In the genomic region with DNA sequence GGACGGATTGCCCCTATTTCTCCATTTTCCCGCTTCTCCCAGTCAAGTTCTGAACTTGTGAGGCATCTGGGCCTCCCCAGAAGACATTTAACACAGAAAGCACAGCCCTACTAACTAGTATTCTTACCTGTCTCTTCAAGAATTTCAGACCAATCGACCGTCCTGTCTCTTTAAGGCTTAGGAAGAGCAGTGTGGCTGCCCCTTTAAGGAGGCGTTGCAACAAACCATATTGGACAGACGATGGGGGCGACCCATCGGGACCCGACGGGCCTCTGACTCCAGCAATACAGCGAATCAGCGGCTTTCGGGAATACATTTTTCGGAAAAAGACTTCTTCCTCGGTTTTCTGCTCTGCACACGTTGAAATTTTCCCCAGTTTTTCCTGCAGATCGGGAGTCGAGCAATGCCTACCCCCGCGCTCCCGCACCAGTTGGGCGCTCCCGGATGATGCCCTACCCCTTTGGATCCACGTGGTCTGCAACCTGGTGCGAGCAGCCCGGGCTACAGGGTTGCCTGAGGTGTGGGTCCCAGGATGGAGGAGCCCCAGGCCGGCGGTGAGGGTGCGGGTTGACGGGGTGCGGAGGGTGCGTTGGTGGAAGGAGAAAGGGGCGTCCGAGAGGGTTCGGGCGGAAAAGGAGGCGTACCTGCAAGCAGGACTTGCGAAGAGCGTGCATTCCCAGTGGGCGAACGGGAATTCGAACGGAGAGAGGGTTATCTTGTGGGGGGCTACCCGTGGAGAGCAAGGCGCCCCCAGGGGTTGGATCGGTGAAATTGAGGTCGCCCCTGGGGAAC, we compare ENCODE assay signal across 1 cellular context.
TF ChIP-seq lines count a peak whose summit lies in the region.

TSS of gene POLR1G (plus strand) at position 480 of the 792 bp plus-strand sequence. CDS start at position 533, 53 bp downstream.

TF ChIP-seq in HepG2, 621 proteins besides CTCF, POLR2A, EP300 and RAD21 (continued from another document and continues in another):
- TF ChIP-seq, protein P1, sequence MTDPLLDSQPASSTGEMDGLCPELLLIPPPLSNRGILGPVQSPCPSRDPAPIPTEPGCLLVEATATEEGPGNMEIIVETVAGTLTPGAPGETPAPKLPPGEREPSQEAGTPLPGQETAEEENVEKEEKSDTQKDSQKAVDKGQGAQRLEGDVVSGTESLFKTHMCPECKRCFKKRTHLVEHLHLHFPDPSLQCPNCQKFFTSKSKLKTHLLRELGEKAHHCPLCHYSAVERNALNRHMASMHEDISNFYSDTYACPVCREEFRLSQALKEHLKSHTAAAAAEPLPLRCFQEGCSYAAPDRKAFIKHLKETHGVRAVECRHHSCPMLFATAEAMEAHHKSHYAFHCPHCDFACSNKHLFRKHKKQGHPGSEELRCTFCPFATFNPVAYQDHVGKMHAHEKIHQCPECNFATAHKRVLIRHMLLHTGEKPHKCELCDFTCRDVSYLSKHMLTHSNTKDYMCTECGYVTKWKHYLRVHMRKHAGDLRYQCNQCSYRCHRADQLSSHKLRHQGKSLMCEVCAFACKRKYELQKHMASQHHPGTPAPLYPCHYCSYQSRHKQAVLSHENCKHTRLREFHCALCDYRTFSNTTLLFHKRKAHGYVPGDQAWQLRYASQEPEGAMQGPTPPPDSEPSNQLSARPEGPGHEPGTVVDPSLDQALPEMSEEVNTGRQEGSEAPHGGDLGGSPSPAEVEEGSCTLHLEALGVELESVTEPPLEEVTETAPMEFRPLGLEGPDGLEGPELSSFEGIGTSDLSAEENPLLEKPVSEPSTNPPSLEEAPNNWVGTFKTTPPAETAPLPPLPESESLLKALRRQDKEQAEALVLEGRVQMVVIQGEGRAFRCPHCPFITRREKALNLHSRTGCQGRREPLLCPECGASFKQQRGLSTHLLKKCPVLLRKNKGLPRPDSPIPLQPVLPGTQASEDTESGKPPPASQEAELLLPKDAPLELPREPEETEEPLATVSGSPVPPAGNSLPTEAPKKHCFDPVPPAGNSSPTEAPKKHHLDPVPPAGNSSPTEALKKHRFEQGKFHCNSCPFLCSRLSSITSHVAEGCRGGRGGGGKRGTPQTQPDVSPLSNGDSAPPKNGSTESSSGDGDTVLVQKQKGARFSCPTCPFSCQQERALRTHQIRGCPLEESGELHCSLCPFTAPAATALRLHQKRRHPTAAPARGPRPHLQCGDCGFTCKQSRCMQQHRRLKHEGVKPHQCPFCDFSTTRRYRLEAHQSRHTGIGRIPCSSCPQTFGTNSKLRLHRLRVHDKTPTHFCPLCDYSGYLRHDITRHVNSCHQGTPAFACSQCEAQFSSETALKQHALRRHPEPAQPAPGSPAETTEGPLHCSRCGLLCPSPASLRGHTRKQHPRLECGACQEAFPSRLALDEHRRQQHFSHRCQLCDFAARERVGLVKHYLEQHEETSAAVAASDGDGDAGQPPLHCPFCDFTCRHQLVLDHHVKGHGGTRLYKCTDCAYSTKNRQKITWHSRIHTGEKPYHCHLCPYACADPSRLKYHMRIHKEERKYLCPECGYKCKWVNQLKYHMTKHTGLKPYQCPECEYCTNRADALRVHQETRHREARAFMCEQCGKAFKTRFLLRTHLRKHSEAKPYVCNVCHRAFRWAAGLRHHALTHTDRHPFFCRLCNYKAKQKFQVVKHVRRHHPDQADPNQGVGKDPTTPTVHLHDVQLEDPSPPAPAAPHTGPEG (CRISPR knock-in tag; IDR thresholded peaks at IDR 0.05), result no peak
- TF ChIP-seq RARA (CRISPR knock-in tag; IDR thresholded peaks at IDR 0.05), result no peak; the same call in 1 of the 2 replicates
- TF ChIP-seq SOX6 (IDR thresholded peaks at IDR 0.05), result no peak
- no peak for TF ChIP-seq SOX6 (CRISPR knock-in tag; IDR thresholded peaks at IDR 0.05)
- no peak for TF ChIP-seq IRX3 (CRISPR knock-in tag; IDR thresholded peaks at IDR 0.05; ENCODE audit: borderline replicate concordance, low read depth)
- TF ChIP-seq NFYB (CRISPR knock-in tag; IDR thresholded peaks at IDR 0.05), result peak; percentile 23; the same call in 1 of the 2 replicates
- peak; percentile 68 for TF ChIP-seq AGO2 (optimal IDR thresholded peaks at IDR 0.05; ENCODE audit: low read depth, low read length)
- TF ChIP-seq ZNF143 (CRISPR knock-in tag; IDR thresholded peaks at IDR 0.05), result peak; percentile 68; the same call in 1 of the 2 replicates
- no peak for TF ChIP-seq AGO1 (IDR thresholded peaks at IDR 0.05; ENCODE audit: low read depth, low read length, poor library complexity, severe bottlenecking)
- TF ChIP-seq ZNF512B (CRISPR knock-in tag; IDR thresholded peaks at IDR 0.05; ENCODE audit: borderline replicate concordance), result no peak
- no peak for TF ChIP-seq SALL2 (CRISPR knock-in tag; IDR thresholded peaks at IDR 0.05)
- TF ChIP-seq NPAS2 (CRISPR knock-in tag; IDR thresholded peaks at IDR 0.05; ENCODE audit: borderline replicate concordance), result no peak
- TF ChIP-seq ADNP (CRISPR knock-in tag; IDR thresholded peaks at IDR 0.05), result no peak
- TF ChIP-seq SPEN (CRISPR knock-in tag; IDR thresholded peaks at IDR 0.05; ENCODE audit: low read depth), result no peak
- TF ChIP-seq KLF11 (CRISPR knock-in tag; IDR thresholded peaks at IDR 0.05), result 0 out of 2 replicates have a peak, but pooled peaks have one; percentile 48
- no peak for TF ChIP-seq MTA3 (CRISPR knock-in tag; IDR thresholded peaks at IDR 0.05)
- TF ChIP-seq CC2D1A (CRISPR knock-in tag; IDR thresholded peaks at IDR 0.05), result no peak
- no peak for TF ChIP-seq ZNF749 (CRISPR knock-in tag; IDR thresholded peaks at IDR 0.05; ENCODE audit: borderline replicate concordance)
- TF ChIP-seq NCOA5 (CRISPR knock-in tag; IDR thresholded peaks at IDR 0.05), result no peak
- TF ChIP-seq SMYD3 (CRISPR knock-in tag; IDR thresholded peaks at IDR 0.05), result 0 out of 2 replicates have a peak, but pooled peaks have one; percentile 78
- TF ChIP-seq KLF9 (CRISPR knock-in tag; IDR thresholded peaks at IDR 0.05; ENCODE audit: low read depth), result no peak
- no peak for TF ChIP-seq IRF1 (CRISPR knock-in tag; IDR thresholded peaks at IDR 0.05; ENCODE audit: low read depth)
- TF ChIP-seq SETDB1 (CRISPR knock-in tag; IDR thresholded peaks at IDR 0.05; ENCODE audit: borderline replicate concordance), result no peak
- TF ChIP-seq HNRNPK (IDR thresholded peaks at IDR 0.05; ENCODE audit: low read depth, low read length, poor library complexity, severe bottlenecking), result no peak
- TF ChIP-seq SRF (IDR thresholded peaks at IDR 0.05; ENCODE audit: low read depth, low read length), result no peak
- TF ChIP-seq HNRNPUL1 (IDR thresholded peaks at IDR 0.05; ENCODE audit: low read depth, low read length), result no peak
- TF ChIP-seq AKNA (CRISPR knock-in tag; IDR thresholded peaks at IDR 0.05; ENCODE audit: borderline replicate concordance), result no peak
- TF ChIP-seq, protein P2, sequence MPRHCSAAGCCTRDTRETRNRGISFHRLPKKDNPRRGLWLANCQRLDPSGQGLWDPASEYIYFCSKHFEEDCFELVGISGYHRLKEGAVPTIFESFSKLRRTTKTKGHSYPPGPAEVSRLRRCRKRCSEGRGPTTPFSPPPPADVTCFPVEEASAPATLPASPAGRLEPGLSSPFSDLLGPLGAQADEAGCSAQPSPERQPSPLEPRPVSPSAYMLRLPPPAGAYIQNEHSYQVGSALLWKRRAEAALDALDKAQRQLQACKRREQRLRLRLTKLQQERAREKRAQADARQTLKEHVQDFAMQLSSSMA (CRISPR knock-in tag; IDR thresholded peaks at IDR 0.05), result no peak
- TF ChIP-seq, protein P3, sequence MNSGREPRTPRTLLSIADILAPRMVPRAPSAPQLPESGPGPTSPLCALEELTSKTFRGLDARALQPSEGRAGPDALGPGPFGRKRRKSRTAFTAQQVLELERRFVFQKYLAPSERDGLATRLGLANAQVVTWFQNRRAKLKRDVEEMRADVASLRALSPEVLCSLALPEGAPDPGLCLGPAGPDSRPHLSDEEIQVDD (CRISPR knock-in tag; IDR thresholded peaks at IDR 0.05; ENCODE audit: borderline replicate concordance), result no peak
- no peak for TF ChIP-seq HMG20A (CRISPR knock-in tag; IDR thresholded peaks at IDR 0.05; ENCODE audit: borderline replicate concordance)
- TF ChIP-seq ZNF761 (CRISPR knock-in tag; conservative IDR thresholded peaks at IDR 0.05), result peak; percentile 83; the same call in 1 of the 2 replicates
- TF ChIP-seq, protein P4, sequence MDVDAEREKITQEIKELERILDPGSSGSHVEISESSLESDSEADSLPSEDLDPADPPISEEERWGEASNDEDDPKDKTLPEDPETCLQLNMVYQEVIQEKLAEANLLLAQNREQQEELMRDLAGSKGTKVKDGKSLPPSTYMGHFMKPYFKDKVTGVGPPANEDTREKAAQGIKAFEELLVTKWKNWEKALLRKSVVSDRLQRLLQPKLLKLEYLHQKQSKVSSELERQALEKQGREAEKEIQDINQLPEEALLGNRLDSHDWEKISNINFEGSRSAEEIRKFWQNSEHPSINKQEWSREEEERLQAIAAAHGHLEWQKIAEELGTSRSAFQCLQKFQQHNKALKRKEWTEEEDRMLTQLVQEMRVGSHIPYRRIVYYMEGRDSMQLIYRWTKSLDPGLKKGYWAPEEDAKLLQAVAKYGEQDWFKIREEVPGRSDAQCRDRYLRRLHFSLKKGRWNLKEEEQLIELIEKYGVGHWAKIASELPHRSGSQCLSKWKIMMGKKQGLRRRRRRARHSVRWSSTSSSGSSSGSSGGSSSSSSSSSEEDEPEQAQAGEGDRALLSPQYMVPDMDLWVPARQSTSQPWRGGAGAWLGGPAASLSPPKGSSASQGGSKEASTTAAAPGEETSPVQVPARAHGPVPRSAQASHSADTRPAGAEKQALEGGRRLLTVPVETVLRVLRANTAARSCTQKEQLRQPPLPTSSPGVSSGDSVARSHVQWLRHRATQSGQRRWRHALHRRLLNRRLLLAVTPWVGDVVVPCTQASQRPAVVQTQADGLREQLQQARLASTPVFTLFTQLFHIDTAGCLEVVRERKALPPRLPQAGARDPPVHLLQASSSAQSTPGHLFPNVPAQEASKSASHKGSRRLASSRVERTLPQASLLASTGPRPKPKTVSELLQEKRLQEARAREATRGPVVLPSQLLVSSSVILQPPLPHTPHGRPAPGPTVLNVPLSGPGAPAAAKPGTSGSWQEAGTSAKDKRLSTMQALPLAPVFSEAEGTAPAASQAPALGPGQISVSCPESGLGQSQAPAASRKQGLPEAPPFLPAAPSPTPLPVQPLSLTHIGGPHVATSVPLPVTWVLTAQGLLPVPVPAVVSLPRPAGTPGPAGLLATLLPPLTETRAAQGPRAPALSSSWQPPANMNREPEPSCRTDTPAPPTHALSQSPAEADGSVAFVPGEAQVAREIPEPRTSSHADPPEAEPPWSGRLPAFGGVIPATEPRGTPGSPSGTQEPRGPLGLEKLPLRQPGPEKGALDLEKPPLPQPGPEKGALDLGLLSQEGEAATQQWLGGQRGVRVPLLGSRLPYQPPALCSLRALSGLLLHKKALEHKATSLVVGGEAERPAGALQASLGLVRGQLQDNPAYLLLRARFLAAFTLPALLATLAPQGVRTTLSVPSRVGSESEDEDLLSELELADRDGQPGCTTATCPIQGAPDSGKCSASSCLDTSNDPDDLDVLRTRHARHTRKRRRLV (CRISPR knock-in tag; IDR thresholded peaks at IDR 0.05), result peak; percentile 34; the same call in 1 of the 2 replicates
- TF ChIP-seq KDM5A (IDR thresholded peaks at IDR 0.05; ENCODE audit: borderline replicate concordance, low read length), result peak; percentile 54; the same call in 1 of the 2 replicates
- 0 out of 2 replicates have a peak, but pooled peaks have one; percentile 66 for TF ChIP-seq ZNF83 (CRISPR knock-in tag; IDR thresholded peaks at IDR 0.05; ENCODE audit: borderline replicate concordance)
- TF ChIP-seq RARG (CRISPR knock-in tag; IDR thresholded peaks at IDR 0.05; ENCODE audit: low read depth), result no peak
